9 cellular contexts compared by ENCODE assay signal in genomic region chr9:70053864-70054263, GRCh38. TPM values are rescaled to one million over a fixed set of nuclear protein-coding genes. Genes with fewer than 3 reads are reported as not detected.
A peak's percentile ranks its signal among the peaks of the same experiment; 100 is the strongest.
DNase-seq lines count a peak whose midpoint lies in the region; ATAC-seq and TF ChIP-seq lines count a peak whose summit lies in the region.
"Had no signal": no experiment of that assay in that cellular context is flagged by ENCODE, and none has a peak within 500 bp of the region (broad histone marks: within the 10 kb centered on the region; RNA-seq: fewer than 3 reads in every experiment).

No MANE protein-coding gene starts in this region.

- peaks cover 34% of the 10 kb centered on the region for H3K4me1 ChIP-seq in RWPE2 (ENCODE audit: insufficient read depth, poor library complexity, severe bottlenecking)

- peak; percentile 87 for ATAC-seq in RWPE2 (ENCODE audit: low read depth)
- no peak for ATAC-seq in HG02678 (IDR thresholded peaks at IDR 0.05; ENCODE audit: unreplicated experiment)
- ATAC-seq: Panc1 had no signal

- no peaks in the 10 kb centered on the region for H3K9me3 Mint-ChIP-seq in activated naive CD4-positive, alpha-beta T cell treated with anti-CD3 and anti-CD28 coated beads for 36 hours

- no peaks in the 10 kb centered on the region for H3K36me3 Mint-ChIP-seq in activated naive CD4-positive, alpha-beta T cell treated with anti-CD3 and anti-CD28 coated beads for 36 hours (ENCODE audit: low read depth)

- H3K36me3 ChIP-seq in RWPE2 (ENCODE audit: low read depth): no peaks in the 10 kb centered on the region

- H3K27ac ChIP-seq in RWPE2 (ENCODE audit: poor library complexity, severe bottlenecking): peak overlapping the region; percentile 86

- no peak overlapping the region for H3K4me3 ChIP-seq in LNCaP clone FGC (ENCODE audit: low read depth, low read length)
- H3K4me3 ChIP-seq in RWPE2 (ENCODE audit: severe bottlenecking): no peak overlapping the region

- no peak overlapping the region for H3K27ac Mint-ChIP-seq in activated naive CD4-positive, alpha-beta T cell treated with anti-CD3 and anti-CD28 coated beads for 36 hours

- TF ChIP-seq CTCF in LNCaP clone FGC (IDR thresholded peaks at IDR 0.05; ENCODE audit: control insufficient read depth, extremely low read depth, insufficient read depth): no peak
- no peak for TF ChIP-seq CTCF in RWPE2 (IDR thresholded peaks at IDR 0.05; ENCODE audit: poor library complexity, severe bottlenecking)

- H3K27me3 ChIP-seq in RWPE2 (ENCODE audit: insufficient read depth, poor library complexity, severe bottlenecking): no peaks in the 10 kb centered on the region

- peaks cover 10% of the 10 kb centered on the region for H3K27me3 Mint-ChIP-seq in activated naive CD4-positive, alpha-beta T cell treated with anti-CD3 and anti-CD28 coated beads for 36 hours (ENCODE audit: low read depth)

- DNase-seq in LNCaP clone FGC (ENCODE audit: low read depth) (peak; percentile 99), RWPE2 (ENCODE audit: low spot score) (peak; percentile 68), glomerular visceral epithelial cell (ENCODE audit: extremely low spot score) (peak; percentile 91), ureter (ENCODE audit: low spot score) (peak; percentile 73), OCI-M2 (lab: John Stamatoyannopoulos, UW; ENCODE audit: unreplicated experiment) (no peak)
- DNase-seq in activated naive CD4-positive, alpha-beta T cell treated with anti-CD3 and anti-CD28 coated beads for 36 hours: no peak
- DNase-seq: kidney had no signal

- CTCF ChIA-PET in activated naive CD4-positive, alpha-beta T cell treated with anti-CD3 and anti-CD28 coated beads for 36 hours (lab: Charles Lee): interaction anchor here (2.4 kb wide), 1 partner anchor 60 kb away, joined by 5 read pairs; no protein-coding TSS in a partner anchor

- intact Hi-C loops in activated naive CD4-positive, alpha-beta T cell treated with anti-CD3 and anti-CD28 coated beads for 36 hours (cut with micrococcal nuclease): no loop called here

- no peak overlapping the region for H3K4me3 Mint-ChIP-seq in activated naive CD4-positive, alpha-beta T cell treated with anti-CD3 and anti-CD28 coated beads for 36 hours

- no peaks in the 10 kb centered on the region for H3K4me1 Mint-ChIP-seq in activated naive CD4-positive, alpha-beta T cell treated with anti-CD3 and anti-CD28 coated beads for 36 hours (ENCODE audit: low read depth)

- no peaks in the 10 kb centered on the region for H3K9me3 ChIP-seq in RWPE2 (ENCODE audit: severe bottlenecking)

RNA-seq across cellular contexts. Expression of gene MAMDC2, which starts 10.2 kb away (rescaled TPM):
- total RNA-seq in ureter: 46.3 TPM
- total RNA-seq in activated naive CD4-positive, alpha-beta T cell treated with anti-CD3 and anti-CD28 coated beads for 36 hours: not detected

Comparison
In these comparisons a context has a peak if more than half of its experiments do, and no peak if none do; other contexts are left out.
1. DNase-seq: peak in LNCaP clone FGC (single experiment), RWPE2 (single experiment), glomerular visceral epithelial cell (single experiment) and ureter (single experiment); none in OCI-M2 (single experiment) and activated naive CD4-positive, alpha-beta T cell treated with anti-CD3 and anti-CD28 coated beads for 36 hours (single experiment).
2. RNA of gene MAMDC2, which starts 10.2 kb away (total RNA-seq): 46.3 TPM in ureter (single experiment); not detected in activated naive CD4-positive, alpha-beta T cell treated with anti-CD3 and anti-CD28 coated beads for 36 hours; every median in the first group is over 10 times any median in the second.